9 cellular contexts compared by ENCODE assay signal in the genomic region with DNA sequence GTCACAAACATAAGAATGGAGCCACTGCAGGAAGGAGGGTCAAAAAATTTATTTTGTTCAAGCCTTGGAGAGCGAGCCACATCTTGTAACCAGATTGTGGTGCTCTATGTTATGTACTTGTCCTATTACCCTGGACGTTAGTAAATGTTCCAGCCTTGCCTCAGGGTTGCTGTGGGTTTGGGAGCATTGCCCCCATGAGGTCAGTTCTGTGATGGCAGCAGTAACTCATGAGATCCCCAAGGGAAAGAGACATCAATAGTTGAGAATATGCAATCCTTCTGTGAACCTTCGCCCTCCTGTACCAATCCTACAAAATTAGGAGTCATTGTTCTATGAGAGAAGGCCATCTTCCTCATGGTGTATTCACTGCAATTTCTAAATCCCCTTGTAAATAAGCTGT. TPM values are rescaled to one million over a fixed set of nuclear protein-coding genes. Genes with fewer than 3 reads are reported as not detected.
DNase-seq lines count a peak whose midpoint lies in the region; TF ChIP-seq lines count a peak whose summit lies in the region.
"Had no signal": no experiment of that assay in that cellular context is flagged by ENCODE, and none has a peak within 500 bp of the region (broad histone marks: within the 10 kb centered on the region; RNA-seq: fewer than 3 reads in every experiment).

No MANE protein-coding gene starts in this region.

- no peaks in the 10 kb centered on the region for H3K9me3 Mint-ChIP-seq in HFFc6
- no peaks in the 10 kb centered on the region for H3K9me3 Mint-ChIP-seq in progenitor cell of endocrine pancreas (ENCODE audit: low read depth)
- H3K9me3 Mint-ChIP-seq: activated naive CD4-positive, alpha-beta T cell treated with anti-CD3 and anti-CD28 coated beads, Interleukin-2, amount 50 U/mL, for 72 hours had no signal

- DNase-seq in NCI-H524 (lab: John Stamatoyannopoulos, UW) (peak; percentile 26 to 55), NCI-H524 treated with DMSO at 0.1 percent for 48 hours (lab: John Stamatoyannopoulos, UW) (no peak), HFFc6 (peak; percentile 36), NCI-H345 treated with DMSO at 0.1 percent for 48 hours (lab: John Stamatoyannopoulos, UW; ENCODE audit: unreplicated experiment) (peak; percentile 4), ecto neural progenitor cell (ENCODE audit: low spot score) (peak; percentile 58), progenitor cell of endocrine pancreas (ENCODE audit: low spot score, unreplicated experiment) (peak; percentile 13), CD1c-positive myeloid dendritic cell (ENCODE audit: extremely low spot score) (no peak), GM19240 (ENCODE audit: insufficient read length, low spot score) (no peak)

- H3K4me1 Mint-ChIP-seq in HFFc6 (ENCODE audit: low read depth) (no peaks in the 10 kb centered on the region), progenitor cell of endocrine pancreas (ENCODE audit: low read depth) (no peaks in the 10 kb centered on the region)

- H3K36me3 Mint-ChIP-seq in HFFc6 (ENCODE audit: low read depth) (no peaks in the 10 kb centered on the region), progenitor cell of endocrine pancreas (ENCODE audit: insufficient read depth) (no peaks in the 10 kb centered on the region)
- H3K36me3 Mint-ChIP-seq: activated naive CD4-positive, alpha-beta T cell treated with anti-CD3 and anti-CD28 coated beads, Interleukin-2, amount 50 U/mL, for 72 hours had no signal

- H3K27me3 Mint-ChIP-seq in HFFc6 (ENCODE audit: insufficient read depth) = peaks cover 7% of the 10 kb centered on the region
- H3K27me3 Mint-ChIP-seq in progenitor cell of endocrine pancreas = no peaks in the 10 kb centered on the region

- H3K27ac Mint-ChIP-seq in HFFc6 (no peak overlapping the region), progenitor cell of endocrine pancreas (no peak overlapping the region)

- H3K4me3 Mint-ChIP-seq in HFFc6 = no peak overlapping the region
- no peak overlapping the region for H3K4me3 Mint-ChIP-seq in progenitor cell of endocrine pancreas (ENCODE audit: low read depth)

- TF ChIP-seq CTCF in HFFc6 (IDR thresholded peaks at IDR 0.05) (peak; percentile 70), progenitor cell of endocrine pancreas (IDR thresholded peaks at IDR 0.05; ENCODE audit: unreplicated experiment) (peak; percentile 70)

RNA-seq across cellular contexts. Expression of a gene that starts 16.4 kb away (rescaled TPM):
- total RNA-seq in HFFc6 (2021; fragmentation: NEBNext Ultra II Directional; extraction: Animal tissue kit (Norgen Biotek cat#: 25700)) = not detected
- total RNA-seq in progenitor cell of endocrine pancreas = 1.2 and 1.5 TPM in 2 replicates
- total RNA-seq: activated naive CD4-positive, alpha-beta T cell treated with anti-CD3 and anti-CD28 coated beads, Interleukin-2, amount 50 U/mL, for 72 hours had no signal

RNA-seq across cellular contexts. Expression of a gene that starts 46.7 kb away (rescaled TPM):
- under 1 TPM; 0.14 to 0.43 (median 0.40) TPM for total RNA-seq in HFFc6 (2021; fragmentation: NEBNext Ultra II Directional; extraction: Animal tissue kit (Norgen Biotek cat#: 25700))
- total RNA-seq in progenitor cell of endocrine pancreas = 5.7 and 7.1 TPM in 2 replicates

Comparison
In these comparisons a context has a peak if more than half of its experiments do, and no peak if none do; other contexts are left out.
1. DNase-seq: peak in NCI-H524 (2 of 2), HFFc6 (single experiment), NCI-H345 treated with DMSO at 0.1 percent for 48 hours (single experiment), ecto neural progenitor cell (single experiment) and progenitor cell of endocrine pancreas (single experiment); none in NCI-H524 treated with DMSO at 0.1 percent for 48 hours (single experiment), CD1c-positive myeloid dendritic cell (single experiment) and GM19240 (single experiment).